Comparison of ENCODE assay signal across 35 cellular contexts in the genomic region with DNA sequence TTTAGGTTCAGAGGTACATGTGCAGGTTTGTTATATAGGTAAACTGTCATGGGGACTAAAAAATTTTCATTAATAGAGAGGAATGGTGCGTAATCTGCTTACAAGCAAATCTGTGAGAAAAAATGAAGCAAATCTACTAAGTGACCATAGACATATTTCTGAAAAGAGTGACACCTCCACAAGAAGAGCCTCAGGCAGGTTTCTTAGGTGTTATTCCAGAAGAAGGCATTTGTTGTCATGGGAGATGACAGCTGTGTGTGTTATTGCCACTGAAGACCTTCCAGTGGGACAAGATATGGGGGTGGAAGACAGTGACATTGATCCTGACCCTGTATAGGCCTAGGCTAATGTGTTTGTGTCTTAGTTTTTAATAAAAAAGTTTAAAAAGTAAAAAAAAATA.
"Had no signal": no experiment of that assay in that cellular context is flagged by ENCODE, and none has a peak within 500 bp of the region (broad histone marks: within the 10 kb centered on the region; RNA-seq: fewer than 3 reads in every experiment).

No MANE protein-coding gene starts in this region.

- H3K36me3 Mint-ChIP-seq: activated CD4-positive, alpha-beta memory T cell treated with anti-CD3 and anti-CD28 coated beads for 36 hours; activated naive CD8-positive, alpha-beta T cell treated with anti-CD3 and anti-CD28 coated beads, Interleukin-2, amount 10 ng/mL, durations not matched to agents 7 days and 5 days had no signal

- H3K27ac Mint-ChIP-seq: activated B cell treated with CpG ODN at 0.5 μM for 24 hours; activated CD4-positive, alpha-beta memory T cell treated with anti-CD3 and anti-CD28 coated beads for 36 hours; activated CD4-positive, alpha-beta T cell treated with anti-CD3 and anti-CD28 coated beads, Interleukin-2, amount 10 ng/mL, durations not matched to agents 24 days and 14 days; activated CD8-positive, alpha-beta T cell treated with anti-CD3 and anti-CD28 coated beads for 36 hours; activated naive CD4-positive, alpha-beta T cell treated with anti-CD3 and anti-CD28 coated beads for 36 hours; activated naive CD4-positive, alpha-beta T cell treated with anti-CD3 and anti-CD28 coated beads, Interleukin-2, amount 50 U/mL, for 72 hours; activated naive CD8-positive, alpha-beta T cell treated with anti-CD3 and anti-CD28 coated beads, Interleukin-2, amount 10 ng/mL, durations not matched to agents 7 days and 5 days; activated naive CD8-positive, alpha-beta T cell treated with anti-CD3 and anti-CD28 coated beads, Interleukin-2, amount 50 U/mL, for 24 hours; activated T-cell treated with anti-CD3 and anti-CD28 coated beads, Interleukin-2, amount 50 U/mL, for 72 hours; activated T-helper 1 cell treated with anti-CD3 and anti-CD28 coated beads, Interleukin-12 subunit alpha, Interleukin-12 subunit beta, Interleukin-2, Interleukin-4 antibody, amounts not matched to agents 30 ng/mL and 10 ng/mL and 1 ng/mL, durations not matched to agents 14 hours and 24 hours and 36 hours; activated T-helper 2 cell treated with anti-CD3 and anti-CD28 coated beads, Interferon-gamma antibody, Interleukin-2, Interleukin-4, amounts not matched to agents 10 μg/mL and 5 μg/mL and 100 μg/mL, durations not matched to agents 14 hours and 24 hours and 36 hours; T-helper 1 cell treated with Interleukin-12 subunit alpha and Interleukin-12 subunit beta and Interleukin-4 antibody, amounts not matched to agents 30 μg/mL and 1 μg/mL, for 36 hours; T-helper 2 cell treated with Interferon-gamma antibody and Interleukin-4, amounts not matched to agents 5 μg/mL and 100 μg/mL, for 36 hours had no signal

- H3K4me3 Mint-ChIP-seq: activated B cell treated with CpG ODN at 0.5 μM for 24 hours; activated CD4-positive, alpha-beta memory T cell treated with anti-CD3 and anti-CD28 coated beads for 36 hours; activated CD4-positive, alpha-beta T cell treated with anti-CD3 and anti-CD28 coated beads, Interleukin-2, amount 10 ng/mL, durations not matched to agents 24 days and 14 days; activated CD8-positive, alpha-beta T cell treated with anti-CD3 and anti-CD28 coated beads for 36 hours; activated naive CD4-positive, alpha-beta T cell treated with anti-CD3 and anti-CD28 coated beads for 36 hours; activated naive CD8-positive, alpha-beta T cell treated with anti-CD3 and anti-CD28 coated beads, Interleukin-2, amount 10 ng/mL, durations not matched to agents 7 days and 5 days; activated naive CD8-positive, alpha-beta T cell treated with anti-CD3 and anti-CD28 coated beads, Interleukin-2, amount 50 U/mL, for 24 hours; activated T-cell treated with anti-CD3 and anti-CD28 coated beads, Interleukin-2, amount 50 U/mL, for 4 hours; activated T-cell treated with anti-CD3 and anti-CD28 coated beads, Interleukin-2, amount 50 U/mL, for 72 hours; activated T-helper 1 cell treated with anti-CD3 and anti-CD28 coated beads, Interleukin-12 subunit alpha, Interleukin-12 subunit beta, Interleukin-2, Interleukin-4 antibody, amounts not matched to agents 30 ng/mL and 10 ng/mL and 1 ng/mL, durations not matched to agents 14 hours and 24 hours and 36 hours; brain; T-helper 1 cell treated with Interleukin-12 subunit alpha and Interleukin-12 subunit beta and Interleukin-4 antibody, amounts not matched to agents 30 μg/mL and 1 μg/mL, for 36 hours; T-helper 2 cell treated with Interferon-gamma antibody and Interleukin-4, amounts not matched to agents 5 μg/mL and 100 μg/mL, for 36 hours had no signal

- H3K36me3 ChIP-seq: ascending aorta had no signal

- H3K27me3 ChIP-seq: ascending aorta had no signal

- H3K4me1 Mint-ChIP-seq: activated B cell treated with CpG ODN at 0.5 μM for 24 hours; activated CD4-positive, alpha-beta T cell treated with anti-CD3 and anti-CD28 coated beads, Interleukin-2, amount 10 ng/mL, durations not matched to agents 24 days and 14 days; activated naive CD8-positive, alpha-beta T cell treated with anti-CD3 and anti-CD28 coated beads, Interleukin-2, amount 10 ng/mL, durations not matched to agents 7 days and 5 days; activated naive CD8-positive, alpha-beta T cell treated with anti-CD3 and anti-CD28 coated beads, Interleukin-2, amount 50 U/mL, for 24 hours had no signal

- H3K9me3 ChIP-seq: ascending aorta had no signal

- DNase-seq: activated B cell treated with CpG ODN at 0.5 μM for 24 hours; activated CD4-positive, alpha-beta memory T cell treated with anti-CD3 and anti-CD28 coated beads for 36 hours; activated CD4-positive, alpha-beta T cell treated with anti-CD3 and anti-CD28 coated beads for 4 hours; activated CD4-positive, alpha-beta T cell treated with anti-CD3 and anti-CD28 coated beads, Interleukin-2, amount 10 ng/mL, durations not matched to agents 24 days and 14 days; activated CD4-positive, alpha-beta T cell treated with anti-CD3 and anti-CD28 coated beads, Interleukin-2, amount 50 U/mL, for 1 hour; activated CD4-positive, alpha-beta T cell treated with anti-CD3 and anti-CD28 coated beads, Interleukin-2, amount 50 U/mL, for 4 hours; activated CD4-positive, CD25-positive, alpha-beta regulatory T cell treated with anti-CD3 and anti-CD28 coated beads, Interleukin-2, amount 50 U/mL, for 72 hours; activated CD8-positive, alpha-beta memory T cell treated with anti-CD3 and anti-CD28 coated beads, Interleukin-2, amount 50 U/mL, for 4 hours; activated CD8-positive, alpha-beta T cell treated with anti-CD3 and anti-CD28 coated beads for 36 hours; activated effector memory CD4-positive, alpha-beta T cell treated with anti-CD3 and anti-CD28 coated beads, Interleukin-2, amount 50 U/mL, for 16 hours; activated gamma-delta T cell treated with Interleukin-2 at 50 U/mL for 16 hours; activated naive CD4-positive, alpha-beta T cell; activated naive CD4-positive, alpha-beta T cell treated with anti-CD3 and anti-CD28 coated beads for 36 hours; activated naive CD4-positive, alpha-beta T cell treated with anti-CD3 and anti-CD28 coated beads, Interleukin-2, amount 50 U/mL, for 16 hours; activated naive CD8-positive, alpha-beta T cell treated with anti-CD3 and anti-CD28 coated beads, Interleukin-2, amount 10 ng/mL, durations not matched to agents 7 days and 5 days; activated naive CD8-positive, alpha-beta T cell treated with anti-CD3 and anti-CD28 coated beads, Interleukin-2, amount 50 U/mL, for 24 hours; activated T-cell treated with anti-CD3 and anti-CD28 coated beads for 4 hours; activated T-cell treated with anti-CD3 and anti-CD28 coated beads, Interleukin-2, amount 50 U/mL, for 1 hour; activated T-cell treated with anti-CD3 and anti-CD28 coated beads, Interleukin-2, amount 50 U/mL, for 4 hours; activated T-cell treated with anti-CD3 and anti-CD28 coated beads, Interleukin-2, amount 50 U/mL, for 72 hours; amygdala; anterior cingulate cortex; central memory CD4-positive, alpha-beta T cell; SW 1271; T-helper 1 cell; T-helper 2 cell; T-helper 9 cell had no signal

- H3K9me3 Mint-ChIP-seq: activated CD4-positive, alpha-beta T cell treated with anti-CD3 and anti-CD28 coated beads, Interleukin-2, amount 10 ng/mL, durations not matched to agents 24 days and 14 days; activated CD8-positive, alpha-beta T cell treated with anti-CD3 and anti-CD28 coated beads for 36 hours; activated T-helper 2 cell treated with anti-CD3 and anti-CD28 coated beads, Interferon-gamma antibody, Interleukin-2, Interleukin-4, amounts not matched to agents 10 μg/mL and 5 μg/mL and 100 μg/mL, durations not matched to agents 14 hours and 24 hours and 36 hours; T-helper 1 cell treated with Interleukin-12 subunit alpha and Interleukin-12 subunit beta and Interleukin-4 antibody, amounts not matched to agents 30 μg/mL and 1 μg/mL, for 36 hours had no signal

- H3K27ac ChIP-seq: ascending aorta, VCaP had no signal

- H3K4me3 ChIP-seq: ascending aorta had no signal

- ATAC-seq: activated CD8-positive, alpha-beta T cell treated with anti-CD3 and anti-CD28 coated beads for 36 hours; activated naive CD4-positive, alpha-beta T cell treated with anti-CD3 and anti-CD28 coated beads, Interleukin-2, amount 50 U/mL, for 72 hours; activated naive CD8-positive, alpha-beta T cell treated with anti-CD3 and anti-CD28 coated beads, Interleukin-2, amount 50 U/mL, for 24 hours; activated T-cell treated with anti-CD3 and anti-CD28 coated beads, Interleukin-2, amount 50 U/mL, for 4 hours; activated T-cell treated with anti-CD3 and anti-CD28 coated beads, Interleukin-2, amount 50 U/mL, for 72 hours had no signal

- H3K4me1 ChIP-seq: ascending aorta had no signal

- H3K27me3 Mint-ChIP-seq: activated CD4-positive, alpha-beta memory T cell treated with anti-CD3 and anti-CD28 coated beads for 36 hours had no signal
